ENCODE assay signal across 1 cellular context in genomic region chr10:75094465-75094864, GRCh38.
TF ChIP-seq lines count a peak whose summit lies in the region.

No MANE protein-coding gene starts in this region.

TF ChIP-seq in HepG2, 621 proteins besides CTCF, POLR2A, EP300 and RAD21 (continued from another document and continues in another):
- TF ChIP-seq ZNF281 (CRISPR knock-in tag; IDR thresholded peaks at IDR 0.05; ENCODE audit: borderline replicate concordance) (no peak), BORCS8-MEF2B (CRISPR knock-in tag; IDR thresholded peaks at IDR 0.05) (no peak), SIN3A (IDR thresholded peaks at IDR 0.05; ENCODE audit: borderline replicate concordance, low read depth, low read length) (no peak), NFAT5 (CRISPR knock-in tag; IDR thresholded peaks at IDR 0.05) (no peak), ZNF639 (CRISPR knock-in tag; conservative IDR thresholded peaks at IDR 0.05) (no peak), ARID4A (CRISPR knock-in tag; IDR thresholded peaks at IDR 0.05; ENCODE audit: borderline replicate concordance) (peak; percentile 35; the same call in 1 of the 2 replicates), ZFAT (CRISPR knock-in tag; conservative IDR thresholded peaks at IDR 0.05) (no peak), ZNF775 (CRISPR knock-in tag; IDR thresholded peaks at IDR 0.05; ENCODE audit: borderline replicate concordance) (no peak), EZH2 (conservative IDR thresholded peaks at IDR 0.05; ENCODE audit: low read depth, low read length) (no peak), ZNF713 (CRISPR knock-in tag; IDR thresholded peaks at IDR 0.05) (no peak), TAF1 (CRISPR knock-in tag; IDR thresholded peaks at IDR 0.05) (no peak), GPN1 (CRISPR knock-in tag; IDR thresholded peaks at IDR 0.05; ENCODE audit: borderline replicate concordance) (no peak), ZKSCAN5 (CRISPR knock-in tag; IDR thresholded peaks at IDR 0.05) (no peak), ZFP91 (CRISPR knock-in tag; IDR thresholded peaks at IDR 0.05; ENCODE audit: borderline replicate concordance) (no peak), RFXAP (CRISPR knock-in tag; IDR thresholded peaks at IDR 0.05; ENCODE audit: borderline replicate concordance) (no peak), ZNF850 (CRISPR knock-in tag; conservative IDR thresholded peaks at IDR 0.05) (no peak), ZBTB43 (CRISPR knock-in tag; conservative IDR thresholded peaks at IDR 0.05) (no peak), MIER3 (CRISPR knock-in tag; IDR thresholded peaks at IDR 0.05; ENCODE audit: borderline replicate concordance) (no peak), ZNF350 (CRISPR knock-in tag; IDR thresholded peaks at IDR 0.05; ENCODE audit: borderline replicate concordance, low read depth) (peak; percentile 43; the same call in 1 of the 2 replicates), E2F5 (CRISPR knock-in tag; conservative IDR thresholded peaks at IDR 0.05) (no peak), PATZ1 (CRISPR knock-in tag; IDR thresholded peaks at IDR 0.05) (peak; percentile 90), ISL2 (CRISPR knock-in tag; IDR thresholded peaks at IDR 0.05) (no peak), PHB2 (IDR thresholded peaks at IDR 0.05; ENCODE audit: partially characterized antibody) (no peak), ZBTB39 (CRISPR knock-in tag; IDR thresholded peaks at IDR 0.05) (no peak), MLX (CRISPR knock-in tag; IDR thresholded peaks at IDR 0.05) (no peak), KDM3A (CRISPR knock-in tag; IDR thresholded peaks at IDR 0.05; ENCODE audit: low read depth) (no peak), ZSCAN20 (CRISPR knock-in tag; IDR thresholded peaks at IDR 0.05; ENCODE audit: borderline replicate concordance) (no peak), SOX5 (CRISPR knock-in tag; IDR thresholded peaks at IDR 0.05; ENCODE audit: borderline replicate concordance) (no peak), ZNF678 (CRISPR knock-in tag; IDR thresholded peaks at IDR 0.05) (no peak)
